8 cellular contexts compared by ENCODE assay signal in genomic region chr4:123399638-123400358, GRCh38. TPM values are rescaled to one million over a fixed set of nuclear protein-coding genes. Genes with fewer than 3 reads are reported as not detected.
DNase-seq lines count a peak whose midpoint lies in the region; ATAC-seq and TF ChIP-seq lines count a peak whose summit lies in the region.

No MANE protein-coding gene starts in this region.

- H3K4me1 ChIP-seq in Loucy (ENCODE audit: insufficient read depth, low read length, poor library complexity, severe bottlenecking) (peaks cover 46% of the 10 kb centered on the region), mucosa of rectum (ENCODE audit: control insufficient read depth in 2 of 2, insufficient read depth in 2 of 2, low read length in 2 of 2) (peaks cover 3 to 9% of the 10 kb centered on the region in 2 donors)

- H3K9me3 ChIP-seq in Loucy (ENCODE audit: insufficient read depth, low read depth, low read length) (no peaks in the 10 kb centered on the region), mucosa of rectum (ENCODE audit: control insufficient read depth in 2 of 2, low read length in 2 of 2) (no peaks in the 10 kb centered on the region)

- H3K36me3 ChIP-seq in Loucy (ENCODE audit: insufficient read depth, low read length) (peaks cover 39% of the 10 kb centered on the region), mucosa of rectum (ENCODE audit: control insufficient read depth in 2 of 2, insufficient read depth in 2 of 2, low read length in 2 of 2) (peaks cover 15 to 21% of the 10 kb centered on the region in 2 donors)

- ATAC-seq in HG02938 (IDR thresholded peaks at IDR 0.05; ENCODE audit: unreplicated experiment) (no peak), HG03571 (IDR thresholded peaks at IDR 0.05; ENCODE audit: unreplicated experiment) (no peak)

- H4K20me1 ChIP-seq in Loucy (ENCODE audit: insufficient read depth, low read length, poor library complexity, severe bottlenecking), result peaks cover 59% of the 10 kb centered on the region

- H3K4me2 ChIP-seq in Loucy (ENCODE audit: low read depth, low read length, poor library complexity, severe bottlenecking), result peak overlapping the region; percentile 89

- H3K27ac ChIP-seq in mucosa of rectum (ENCODE audit: low read depth in 2 of 2, low read length in 2 of 2), result peak overlapping the region; percentile 93 to 96

- H3K27me3 ChIP-seq in Loucy (ENCODE audit: insufficient read depth, low read length, poor library complexity, severe bottlenecking) (peaks cover 11% of the 10 kb centered on the region), mucosa of rectum (ENCODE audit: control insufficient read depth in 2 of 2, insufficient read depth in 2 of 2, low read length in 2 of 2) (no peaks in the 10 kb centered on the region)

- H3K4me1 Mint-ChIP-seq in chondrocyte (ENCODE audit: low read depth), result peaks cover 50% of the 10 kb centered on the region

- H3K27ac Mint-ChIP-seq in chondrocyte (ENCODE audit: unreplicated experiment), result peak overlapping the region; percentile 82

- H3K79me2 ChIP-seq in Loucy (ENCODE audit: insufficient read depth, low read length), result peaks cover 86% of the 10 kb centered on the region

- peak overlapping the region; percentile 78 for H3K4me3 ChIP-seq in Loucy (ENCODE audit: low read length, poor library complexity, severe bottlenecking)
- H3K4me3 ChIP-seq in mucosa of rectum (ENCODE audit: low read length in 2 of 2), result peak overlapping the region; percentile 90 to 91

- H3K9ac ChIP-seq in Loucy (ENCODE audit: low read depth, low read length, poor library complexity, severe bottlenecking) (peak overlapping the region; percentile 89), mucosa of rectum (ENCODE audit: low read depth in 1 of 2, low read length in 2 of 2) (peak overlapping the region; percentile 96)

- no peaks in the 10 kb centered on the region for H3F3A ChIP-seq in Loucy (ENCODE audit: low read depth)

- H3K4me3 Mint-ChIP-seq in chondrocyte (ENCODE audit: unreplicated experiment), result peak overlapping the region; percentile 89

- no peaks in the 10 kb centered on the region for H3K27me3 Mint-ChIP-seq in chondrocyte (ENCODE audit: low read depth)

- H2AFZ ChIP-seq in Loucy (ENCODE audit: low read length), result peak overlapping the region; percentile 13; the same call in 1 of the 2 replicates

- 0 out of 2 replicates have a peak, but pooled peaks have one; percentile 0 for TF ChIP-seq CTCF in Loucy (conservative IDR thresholded peaks at IDR 0.05; ENCODE audit: low read length)
- TF ChIP-seq CTCF in chondrocyte (IDR thresholded peaks at IDR 0.05), result peak; percentile 6

- H3K9me3 Mint-ChIP-seq in chondrocyte (ENCODE audit: low read depth), result no peaks in the 10 kb centered on the region

- DNase-seq in Ammon's horn (ENCODE audit: low spot score), result peak; percentile 47
- no peak for DNase-seq in chondrocyte (ENCODE audit: low spot score)
- no peak for DNase-seq in GM03348 (ENCODE audit: low spot score)
- DNase-seq in DMS153 treated with DMSO at 0.1 percent for 48 hours (lab: John Stamatoyannopoulos, UW; ENCODE audit: unreplicated experiment), result no peak

- peaks cover 16% of the 10 kb centered on the region for H3K36me3 Mint-ChIP-seq in chondrocyte (ENCODE audit: low read depth)

- no peaks in the 10 kb centered on the region for H3K9me2 ChIP-seq in Loucy (replicated peaks; ENCODE audit: low read depth, low read length)

RNA-seq across cellular contexts. Expression of gene SPRY1, which starts 3.2 kb away (rescaled TPM):
- 28.4 to 61.4 TPM (median 54.2 TPM) in 3 replicates for total RNA-seq in chondrocyte
